Comparison of ENCODE assay signal across 9 cellular contexts in the genomic region with DNA sequence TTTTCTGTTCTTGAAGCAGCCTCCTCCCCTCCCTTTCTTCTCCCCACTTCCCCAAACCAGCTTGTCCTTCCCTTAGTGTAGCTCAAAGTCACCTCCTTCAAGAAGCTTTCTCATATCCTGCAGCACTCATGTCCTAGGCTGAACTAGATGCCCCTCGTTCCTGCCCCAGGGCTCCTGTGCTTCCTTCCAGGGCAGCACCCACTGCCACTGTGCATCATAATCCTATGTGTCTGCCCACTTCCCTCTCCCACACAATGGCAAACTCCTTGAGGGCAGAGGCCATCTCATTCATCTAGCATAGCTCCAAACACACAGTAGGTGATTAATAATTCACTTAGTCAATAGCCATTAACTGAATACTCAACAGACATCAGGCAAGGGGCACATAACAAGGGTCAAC.
"Had no signal": no experiment of that assay in that cellular context is flagged by ENCODE, and none has a peak within 500 bp of the region (broad histone marks: within the 10 kb centered on the region; RNA-seq: fewer than 3 reads in every experiment).

No MANE protein-coding gene starts in this region.

- H3K36me3 ChIP-seq: WERI-Rb-1 had no signal

- H3K27ac ChIP-seq: VCaP, WERI-Rb-1 had no signal

- ATAC-seq: activated CD4-positive, alpha-beta T cell treated with anti-CD3 and anti-CD28 coated beads for 36 hours; activated CD4-positive, CD25-positive, alpha-beta regulatory T cell treated with anti-CD3 and anti-CD28 coated beads, Interleukin-2, amount 50 U/mL, for 24 hours; activated CD8-positive, alpha-beta memory T cell treated with anti-CD3 and anti-CD28 coated beads, Interleukin-2, amount 10 ng/mL, durations not matched to agents 7 days and 5 days; activated CD8-positive, alpha-beta T cell treated with anti-CD3 and anti-CD28 coated beads for 36 hours; activated CD8-positive, alpha-beta T cell treated with anti-CD3 and anti-CD28 coated beads, Interleukin-2, amount 10 ng/mL, durations not matched to agents 7 days and 5 days; T-helper 17 cell; WTC11 had no signal
